In the genomic region with DNA sequence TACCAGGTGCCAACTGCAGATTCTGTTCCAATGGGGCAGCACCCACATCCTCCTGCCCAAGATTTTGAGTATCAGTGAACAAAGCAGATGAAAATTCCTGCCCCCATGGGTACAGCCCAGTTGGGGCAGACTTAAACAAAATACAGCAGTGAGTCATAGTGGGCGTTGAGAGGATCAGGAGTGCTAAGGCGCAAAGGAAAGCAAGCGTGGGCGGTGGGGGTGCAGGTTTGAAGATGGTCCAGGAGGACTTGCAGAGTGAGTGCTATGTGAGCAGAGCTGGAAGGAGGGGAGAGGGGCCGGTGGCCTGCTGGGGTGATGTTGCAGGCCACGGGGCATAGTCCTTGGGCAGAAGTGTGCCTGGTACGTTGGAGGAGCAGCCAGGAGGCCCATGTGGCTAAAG, we compare ENCODE assay signal across 17 cellular contexts. TPM values are rescaled to one million over a fixed set of nuclear protein-coding genes. Genes with fewer than 3 reads are reported as not detected.
A peak's percentile ranks its signal among the peaks of the same experiment; 100 is the strongest.
DNase-seq lines count a peak whose midpoint lies in the region; ATAC-seq, FAIRE-seq and TF ChIP-seq lines count a peak whose summit lies in the region.
"Had no signal": no experiment of that assay in that cellular context is flagged by ENCODE, and none has a peak within 500 bp of the region (broad histone marks: within the 10 kb centered on the region; RNA-seq: fewer than 3 reads in every experiment).

No MANE protein-coding gene starts in this region.

- no peaks in the 10 kb centered on the region for H3K9me3 Mint-ChIP-seq in HFFc6
- H3K9me3 Mint-ChIP-seq: activated CD4-positive, alpha-beta memory T cell treated with anti-CD3 and anti-CD28 coated beads, Interleukin-2, amount 10 ng/mL, durations not matched to agents 7 days and 5 days; activated T-helper 17 cell treated with anti-CD3 and anti-CD28 coated beads, Interleukin-2, amount 50 U/mL, for 72 hours had no signal

- H3K4me3 Mint-ChIP-seq in HFFc6 = peak overlapping the region; percentile 41; the same call in 1 of the 2 replicates
- H3K4me3 Mint-ChIP-seq: activated CD4-positive, alpha-beta memory T cell treated with anti-CD3 and anti-CD28 coated beads, Interleukin-2, amount 10 ng/mL, durations not matched to agents 7 days and 5 days; activated T-helper 17 cell treated with anti-CD3 and anti-CD28 coated beads, Interleukin-2, amount 50 U/mL, for 72 hours had no signal

- H3K27me3 ChIP-seq in AG04450 (ENCODE audit: control insufficient read depth, insufficient read depth, low read length) (no peaks in the 10 kb centered on the region), bronchial epithelial cell (ENCODE audit: control insufficient read depth, insufficient read depth, low read length) (no peaks in the 10 kb centered on the region)
- H3K27me3 ChIP-seq: uterus had no signal

- FAIRE-seq in bronchial epithelial cell (lab: Jason Lieb, UNC) = no peak

- H3K4me3 ChIP-seq in AG04450 (ENCODE audit: low read depth, low read length) (no peak overlapping the region), bronchial epithelial cell (ENCODE audit: low read depth, low read length) (no peak overlapping the region)
- H3K4me3 ChIP-seq: uterus had no signal

- CTCF ChIA-PET in AG04450 (lab: Charles Lee) = interaction anchor here (1.1 to 1.4 kb wide), 2 partner anchors 17 to 18 kb away, joined by 3 to 5 read pairs; no protein-coding TSS in a partner anchor

- peaks cover 37% of the 10 kb centered on the region for H3K4me1 Mint-ChIP-seq in HFFc6 (ENCODE audit: low read depth)
- H3K4me1 Mint-ChIP-seq: activated CD4-positive, alpha-beta memory T cell treated with anti-CD3 and anti-CD28 coated beads, Interleukin-2, amount 10 ng/mL, durations not matched to agents 7 days and 5 days; activated T-helper 17 cell treated with anti-CD3 and anti-CD28 coated beads, Interleukin-2, amount 50 U/mL, for 72 hours had no signal

- H3K9me3 ChIP-seq in AG04450 (ENCODE audit: control insufficient read depth, insufficient read depth, low read length) = peaks cover 11% of the 10 kb centered on the region
- H3K9me3 ChIP-seq: uterus had no signal

- ATAC-seq in HG03565 (IDR thresholded peaks at IDR 0.05; ENCODE audit: unreplicated experiment) (no peak), GM18520 (IDR thresholded peaks at IDR 0.05; ENCODE audit: unreplicated experiment) (no peak)
- ATAC-seq: activated T-helper 17 cell treated with anti-CD3 and anti-CD28 coated beads, Interleukin-2, amount 50 U/mL, for 72 hours; left lobe of liver; SK-N-SH treated with all-trans-retinoic acid at 6 μM for 48 hours had no signal

- POLR2A ChIA-PET in AG04450 (lab: Yijun Ruan, JAX) = interaction anchor here (1.0 kb wide), 1 partner anchor 28 kb away, joined by 3 read pairs; no protein-coding TSS in a partner anchor

- DNase-seq in AG04450 (ENCODE audit: low read depth, low spot score) (peak; percentile 60), HFFc6 (peak; percentile 39), bronchial epithelial cell (ENCODE audit: low read depth) (peak; percentile 86), mesenteric fat pad (ENCODE audit: low spot score) (peak; percentile 37), NCI-H2171 treated with DMSO at 0.1 percent for 48 hours (lab: John Stamatoyannopoulos, UW) (no peak), D341Med (ENCODE audit: low spot score) (no peak)
- DNase-seq: activated CD4-positive, alpha-beta memory T cell treated with anti-CD3 and anti-CD28 coated beads, Interleukin-2, amount 10 ng/mL, durations not matched to agents 7 days and 5 days; NCI-H187; NCI-H510A treated with DMSO at 0.1 percent for 48 hours; stimulated activated CD4-positive, alpha-beta T cell treated with anti-CD3 and anti-CD28 coated beads, Interleukin-12 subunit alpha, Interleukin-12 subunit beta, amount 100 ng/mL, for 4 hours; stimulated activated naive CD4-positive, alpha-beta T cell treated with Interleukin-2 at 50 U/mL for 16 hours had no signal

- TF ChIP-seq CTCF in AG04450 (IDR thresholded peaks at IDR 0.05; ENCODE audit: low read depth, low read length) (no peak), HFFc6 (IDR thresholded peaks at IDR 0.05) (no peak), bronchial epithelial cell (IDR thresholded peaks at IDR 0.05; ENCODE audit: insufficient read depth, low read length, severe bottlenecking) (no peak)

- H3K36me3 ChIP-seq in bronchial epithelial cell (ENCODE audit: control insufficient read depth, insufficient read depth, low read length) = peaks cover 14% of the 10 kb centered on the region
- H3K36me3 ChIP-seq: uterus had no signal

- peaks cover 37% of the 10 kb centered on the region for H3K36me3 Mint-ChIP-seq in HFFc6 (ENCODE audit: low read depth)

- H3K27me3 Mint-ChIP-seq in HFFc6 (ENCODE audit: insufficient read depth) = no peaks in the 10 kb centered on the region; the same call in none of the 2 replicates
- H3K27me3 Mint-ChIP-seq: activated CD4-positive, alpha-beta memory T cell treated with anti-CD3 and anti-CD28 coated beads, Interleukin-2, amount 10 ng/mL, durations not matched to agents 7 days and 5 days had no signal

- no peak overlapping the region for H3K27ac ChIP-seq in AG04450 (ENCODE audit: low read depth, low read length)
- H3K27ac ChIP-seq: uterus had no signal

- no peak overlapping the region; the same call in 1 of the 2 replicates for H3K27ac Mint-ChIP-seq in HFFc6
- H3K27ac Mint-ChIP-seq: activated CD4-positive, alpha-beta memory T cell treated with anti-CD3 and anti-CD28 coated beads, Interleukin-2, amount 10 ng/mL, durations not matched to agents 7 days and 5 days; activated T-helper 17 cell treated with anti-CD3 and anti-CD28 coated beads, Interleukin-2, amount 50 U/mL, for 72 hours had no signal

RNA-seq across cellular contexts. Expression of a gene that starts 24.7 kb away (rescaled TPM):
- 34.3 and 42.7 TPM in 2 replicates for polyA plus RNA-seq in AG04450 (2011; rRNA removed)
- 32.6 and 39.5 TPM in 2 replicates for polyA minus RNA-seq in AG04450 (2011; rRNA and poly(A)+ RNA removed)
- total RNA-seq in HFFc6 (2021; fragmentation: NEBNext Ultra II Directional; extraction: Animal tissue kit (Norgen Biotek cat#: 25700)) = 10 to 100 TPM; 20.7 to 37.3 (median 30.9) TPM
- total RNA-seq in bronchial epithelial cell = 8.1 and 11.8 TPM in 2 replicates
- 15.2 TPM for total RNA-seq in mesenteric fat pad
- total RNA-seq: activated CD4-positive, alpha-beta memory T cell treated with anti-CD3 and anti-CD28 coated beads, Interleukin-2, amount 10 ng/mL, durations not matched to agents 7 days and 5 days had no signal

Comparison
In these comparisons a context has a peak if more than half of its experiments do, and no peak if none do; other contexts are left out.
1. DNase-seq: peak in AG04450 (single experiment), HFFc6 (single experiment), bronchial epithelial cell (single experiment) and mesenteric fat pad (single experiment); none in NCI-H2171 treated with DMSO at 0.1 percent for 48 hours (single experiment) and D341Med (single experiment).